In the genomic region with DNA sequence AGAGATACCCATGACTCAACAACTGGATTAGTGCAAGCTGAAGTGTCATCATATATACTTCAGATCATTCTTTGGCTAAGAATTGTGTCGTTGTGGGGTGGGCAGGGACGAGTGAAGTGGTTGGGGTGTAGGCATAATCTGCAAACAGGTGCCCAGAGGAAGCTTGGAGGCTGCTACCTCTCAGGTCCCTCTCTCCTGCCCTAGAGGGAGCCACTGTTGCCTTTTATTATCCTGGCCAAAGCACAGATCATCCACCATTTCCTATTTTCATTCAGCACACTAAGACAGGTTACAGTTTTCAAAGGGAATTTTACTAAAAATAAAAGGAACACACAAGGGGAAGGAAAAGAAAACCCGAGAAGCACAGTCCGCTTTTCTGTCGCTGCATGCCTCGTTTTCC, we compare ENCODE assay signal across 20 cellular contexts.
"Had no signal": no experiment of that assay in that cellular context is flagged by ENCODE, and none has a peak within 500 bp of the region (broad histone marks: within the 10 kb centered on the region; RNA-seq: fewer than 3 reads in every experiment).

No MANE protein-coding gene starts in this region.

- H3K27me3 Mint-ChIP-seq: dendritic cell treated with granulocyte-macrophage colony-stimulating factor and Interleukin-4, amounts not matched to agents 40 ng/mL and 50 ng/mL, for 4 days; effector memory CD8-positive, alpha-beta T cell; naive thymus-derived CD8-positive, alpha-beta T cell had no signal

- H3K4me1 ChIP-seq: foreskin keratinocyte, sigmoid colon, stomach, transverse colon had no signal

- FAIRE-seq: colon, endothelial cell of umbilical vein, islet of Langerhans had no signal

- H3K36me3 Mint-ChIP-seq: naive thymus-derived CD8-positive, alpha-beta T cell had no signal

- H3K4me1 Mint-ChIP-seq: naive thymus-derived CD8-positive, alpha-beta T cell had no signal

- H3K9me3 ChIP-seq: mucosa of descending colon, sigmoid colon, stomach, thoracic aorta, transverse colon had no signal

- H3K27me3 ChIP-seq: foreskin keratinocyte, sigmoid colon, stomach, transverse colon had no signal

- H3K36me3 ChIP-seq: sigmoid colon, stomach, thoracic aorta, transverse colon had no signal

- H3K27ac Mint-ChIP-seq: dendritic cell treated with granulocyte-macrophage colony-stimulating factor and Interleukin-4, amounts not matched to agents 40 ng/mL and 50 ng/mL, for 4 days; effector memory CD8-positive, alpha-beta T cell; naive thymus-derived CD8-positive, alpha-beta T cell had no signal

- DNase-seq: effector memory CD8-positive, alpha-beta T cell; erythroblast; foreskin keratinocyte; kidney glomerular epithelial cell; mammary epithelial cell; mucosa of descending colon; naive thymus-derived CD8-positive, alpha-beta T cell; sigmoid colon; stimulated activated CD4-positive, alpha-beta T cell treated with anti-CD3 and anti-CD28 coated beads, Interleukin-2, amount 100 ng/mL, for 24 hours; stimulated activated CD4-positive, alpha-beta T cell treated with anti-CD3 and anti-CD28 coated beads, Interleukin-4, amount 100 ng/mL, for 4 hours; stimulated activated naive CD4-positive, alpha-beta T cell; stomach; substantia nigra; transverse colon had no signal

- H3K9me3 Mint-ChIP-seq: dendritic cell treated with granulocyte-macrophage colony-stimulating factor and Interleukin-4, amounts not matched to agents 40 ng/mL and 50 ng/mL, for 4 days had no signal

- H3K4me3 Mint-ChIP-seq: dendritic cell treated with granulocyte-macrophage colony-stimulating factor and Interleukin-4, amounts not matched to agents 40 ng/mL and 50 ng/mL, for 4 days; effector memory CD8-positive, alpha-beta T cell; naive thymus-derived CD8-positive, alpha-beta T cell had no signal

- H3K27ac ChIP-seq: foreskin keratinocyte, sigmoid colon, skin epidermis, stomach, thoracic aorta, transverse colon had no signal

- H3K4me3 ChIP-seq: mucosa of descending colon, sigmoid colon, skin epidermis, stomach, thoracic aorta, transverse colon had no signal
